14 cellular contexts compared by ENCODE assay signal in the genomic region with DNA sequence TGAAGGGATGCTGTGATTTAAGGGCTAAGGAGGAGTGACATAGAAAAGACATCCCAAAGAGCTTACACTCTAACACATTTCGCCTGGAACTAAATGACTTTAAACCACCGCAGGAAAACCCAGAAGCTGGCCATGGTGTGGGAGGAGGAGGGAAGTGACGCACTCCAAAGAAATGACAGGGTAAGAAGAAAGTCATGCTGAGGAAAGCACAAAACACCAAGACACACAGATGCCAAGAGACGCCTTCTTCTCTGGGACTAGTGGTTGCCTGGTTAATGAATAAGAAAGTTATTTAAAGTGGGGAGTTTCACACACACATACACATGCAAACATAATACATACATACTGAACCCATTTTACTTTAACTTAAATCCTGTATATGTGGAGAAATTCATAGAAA.
A peak's percentile ranks its signal among the peaks of the same experiment; 100 is the strongest.
DNase-seq lines count a peak whose midpoint lies in the region; ATAC-seq and TF ChIP-seq lines count a peak whose summit lies in the region.
"Had no signal": no experiment of that assay in that cellular context is flagged by ENCODE, and none has a peak within 500 bp of the region (broad histone marks: within the 10 kb centered on the region; RNA-seq: fewer than 3 reads in every experiment).

No MANE protein-coding gene starts in this region.

- no peak overlapping the region for H2BK120ac ChIP-seq in mesendoderm (ENCODE audit: low read depth, low read length)

- H3K79me2 ChIP-seq in mesendoderm (ENCODE audit: control insufficient read depth, insufficient read depth, low read length) = no peaks in the 10 kb centered on the region

- no peak for TF ChIP-seq CTCF in nephron (IDR thresholded peaks at IDR 0.05; ENCODE audit: unreplicated experiment in 3 of 3)

- H3K27ac Mint-ChIP-seq in nephron = peak overlapping the region in 2 of 3 experiments; percentile 25 to 31
- H3K27ac Mint-ChIP-seq in activated CD8-positive, alpha-beta T cell treated with anti-CD3 and anti-CD28 coated beads, Interleukin-2, amount 10 ng/mL, durations not matched to agents 7 days and 5 days = no peak overlapping the region
- H3K27ac Mint-ChIP-seq: activated naive CD8-positive, alpha-beta T cell treated with anti-CD3 and anti-CD28 coated beads, Interleukin-2, amount 10 ng/mL, durations not matched to agents 7 days and 5 days; memory B cell had no signal

- no peak overlapping the region for H2BK5ac ChIP-seq in mesendoderm (ENCODE audit: low read length)

- H2AK5ac ChIP-seq in mesendoderm (ENCODE audit: low read length) = no peak overlapping the region

- no peak overlapping the region for H3K4me3 ChIP-seq in mesendoderm (ENCODE audit: low read length)

- no peaks in the 10 kb centered on the region for H3K27me3 ChIP-seq in mesendoderm (ENCODE audit: insufficient read depth, low read length, poor library complexity)

- no peaks in the 10 kb centered on the region for H3K79me1 ChIP-seq in mesendoderm (ENCODE audit: low read length)

- H3K4me2 ChIP-seq in mesendoderm (ENCODE audit: low read length) = no peak overlapping the region

- CTCF ChIA-PET in activated CD8-positive, alpha-beta T cell treated with anti-CD3 and anti-CD28 coated beads, Interleukin-2, amount 10 ng/mL, durations not matched to agents 7 days and 5 days (lab: Charles Lee) = interaction anchor here (1.2 kb wide), 1 partner anchor 44 kb away, joined by 3 read pairs; no protein-coding TSS in a partner anchor

- no peak overlapping the region for H3K56ac ChIP-seq in mesendoderm (ENCODE audit: low read length)

- peak; percentile 47 for ATAC-seq in HG02763 (IDR thresholded peaks at IDR 0.05; ENCODE audit: unreplicated experiment)
- ATAC-seq in activated CD8-positive, alpha-beta T cell treated with anti-CD3 and anti-CD28 coated beads, Interleukin-2, amount 10 ng/mL, durations not matched to agents 7 days and 5 days = no peak

- no peak overlapping the region for H3K27ac ChIP-seq in mesendoderm (ENCODE audit: low read depth, low read length)

- H3K4me1 ChIP-seq in mesendoderm (ENCODE audit: control insufficient read depth, low read depth, low read length) = peaks cover 3% of the 10 kb centered on the region

- H3K9ac ChIP-seq in mesendoderm (ENCODE audit: low read length) = no peak overlapping the region

- no peak overlapping the region for H3K23ac ChIP-seq in mesendoderm (ENCODE audit: low read length)

- H3K27me3 Mint-ChIP-seq in nephron (ENCODE audit: low read depth) = peaks cover 27% of the 10 kb centered on the region
- H3K27me3 Mint-ChIP-seq in activated CD8-positive, alpha-beta T cell treated with anti-CD3 and anti-CD28 coated beads, Interleukin-2, amount 10 ng/mL, durations not matched to agents 7 days and 5 days (ENCODE audit: low read depth) = peaks cover 20% of the 10 kb centered on the region

- no peak overlapping the region for H4K8ac ChIP-seq in mesendoderm (ENCODE audit: low read depth, low read length)

- H3K36me3 ChIP-seq in mesendoderm (ENCODE audit: control insufficient read depth, insufficient read depth, low read length) = no peaks in the 10 kb centered on the region

- POLR2A ChIA-PET in activated CD8-positive, alpha-beta T cell treated with anti-CD3 and anti-CD28 coated beads, Interleukin-2, amount 10 ng/mL, durations not matched to agents 7 days and 5 days (lab: Charles Lee) = no interaction called here

- H3K4me3 Mint-ChIP-seq in nephron = no peak overlapping the region
- H3K4me3 Mint-ChIP-seq in activated CD8-positive, alpha-beta T cell treated with anti-CD3 and anti-CD28 coated beads, Interleukin-2, amount 10 ng/mL, durations not matched to agents 7 days and 5 days = no peak overlapping the region
- H3K4me3 Mint-ChIP-seq: activated naive CD8-positive, alpha-beta T cell treated with anti-CD3 and anti-CD28 coated beads, Interleukin-2, amount 10 ng/mL, durations not matched to agents 7 days and 5 days; memory B cell had no signal

- peaks cover 22% of the 10 kb centered on the region for H3K4me1 Mint-ChIP-seq in nephron
- H3K4me1 Mint-ChIP-seq in activated CD8-positive, alpha-beta T cell treated with anti-CD3 and anti-CD28 coated beads, Interleukin-2, amount 10 ng/mL, durations not matched to agents 7 days and 5 days (ENCODE audit: low read depth) = peaks cover 12% of the 10 kb centered on the region

- no peak overlapping the region for H3K18ac ChIP-seq in mesendoderm (ENCODE audit: low read length)

- H3K4ac ChIP-seq in mesendoderm (ENCODE audit: low read depth, low read length) = no peak overlapping the region

- no CpG with 5 or more reads among the region's 4 CpGs for WGBS in mesendoderm (ENCODE audit: extremely low coverage, insufficient coverage, low lambda C conversion rate)

- H3K9me3 Mint-ChIP-seq in nephron = no peaks in the 10 kb centered on the region
- H3K9me3 Mint-ChIP-seq in activated CD8-positive, alpha-beta T cell treated with anti-CD3 and anti-CD28 coated beads, Interleukin-2, amount 10 ng/mL, durations not matched to agents 7 days and 5 days (ENCODE audit: insufficient read depth) = no peaks in the 10 kb centered on the region
- H3K9me3 Mint-ChIP-seq: activated naive CD8-positive, alpha-beta T cell treated with anti-CD3 and anti-CD28 coated beads, Interleukin-2, amount 10 ng/mL, durations not matched to agents 7 days and 5 days; memory B cell had no signal

- peak; percentile 82 for DNase-seq in ELR (ENCODE audit: low read depth)
- peak; percentile 67 for DNase-seq in astrocyte of the hippocampus (ENCODE audit: low read depth, low spot score)
- no peak for DNase-seq in activated CD8-positive, alpha-beta T cell treated with anti-CD3 and anti-CD28 coated beads, Interleukin-2, amount 10 ng/mL, durations not matched to agents 7 days and 5 days
- no peak for DNase-seq in mesendoderm
- DNase-seq in stimulated activated CD4-positive, alpha-beta T cell treated with anti-CD3 and anti-CD28 coated beads, Interleukin-1b, Interleukin-23, amount 100 ng/mL, for 48 hours = no peak
- DNase-seq in activated CD4-positive, alpha-beta T cell treated with anti-CD3 and anti-CD28 coated beads for 4 hours = no peak
- DNase-seq: activated naive CD8-positive, alpha-beta T cell treated with anti-CD3 and anti-CD28 coated beads, Interleukin-2, amount 10 ng/mL, durations not matched to agents 7 days and 5 days; DMS 273 treated with DMSO at 0.1 percent for 48 hours; effector CD8-positive, alpha-beta T cell; hypothalamus; stimulated activated naive CD4-positive, alpha-beta T cell treated with Interleukin-2 at 50 U/mL for 16 hours had no signal

- no peak overlapping the region for H2BK15ac ChIP-seq in mesendoderm (replicated peaks; ENCODE audit: low read depth)

- no peaks in the 10 kb centered on the region for H3K36me3 Mint-ChIP-seq in nephron (ENCODE audit: low read depth)
- no peaks in the 10 kb centered on the region for H3K36me3 Mint-ChIP-seq in activated CD8-positive, alpha-beta T cell treated with anti-CD3 and anti-CD28 coated beads, Interleukin-2, amount 10 ng/mL, durations not matched to agents 7 days and 5 days (ENCODE audit: low read depth)
- H3K36me3 Mint-ChIP-seq: activated naive CD8-positive, alpha-beta T cell treated with anti-CD3 and anti-CD28 coated beads, Interleukin-2, amount 10 ng/mL, durations not matched to agents 7 days and 5 days; memory B cell had no signal

- H4K5ac ChIP-seq in mesendoderm (ENCODE audit: low read length) = no peak overlapping the region

Comparison
In these comparisons a context has a peak if more than half of its experiments do, and no peak if none do; other contexts are left out.
1. DNase-seq: peak in ELR (single experiment) and astrocyte of the hippocampus (single experiment); none in activated CD8-positive, alpha-beta T cell treated with anti-CD3 and anti-CD28 coated beads, Interleukin-2, amount 10 ng/mL, durations not matched to agents 7 days and 5 days (single experiment), mesendoderm (single experiment), stimulated activated CD4-positive, alpha-beta T cell treated with anti-CD3 and anti-CD28 coated beads, Interleukin-1b, Interleukin-23, amount 100 ng/mL, for 48 hours (single experiment) and activated CD4-positive, alpha-beta T cell treated with anti-CD3 and anti-CD28 coated beads for 4 hours (0 of 2).